ENCODE assay signal across 36 cellular contexts in the genomic region with DNA sequence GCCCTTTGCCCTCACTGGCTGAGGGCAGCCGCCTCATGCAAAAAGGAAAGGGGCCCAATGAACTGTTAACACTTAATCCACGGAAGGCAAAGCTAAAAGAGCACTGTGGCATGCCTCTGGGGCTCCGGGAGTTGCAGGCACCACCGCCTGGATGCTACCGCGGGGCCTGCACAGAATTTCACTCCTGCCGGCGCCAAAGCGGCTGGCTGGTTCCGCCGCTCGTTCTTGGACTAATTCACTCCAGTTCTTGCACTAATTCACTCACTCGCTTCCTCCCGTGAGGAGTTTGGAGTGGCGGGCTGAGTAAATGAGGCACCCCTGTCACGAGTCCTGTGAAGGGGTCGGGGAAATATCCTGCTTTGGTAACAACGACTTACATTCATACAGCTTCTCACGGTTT. TPM values are rescaled to one million over a fixed set of nuclear protein-coding genes. Genes with fewer than 3 reads are reported as not detected.
"Had no signal": no experiment of that assay in that cellular context is flagged by ENCODE, and none has a peak within 500 bp of the region (broad histone marks: within the 10 kb centered on the region; RNA-seq: fewer than 3 reads in every experiment).

No MANE protein-coding gene starts in this region.

- H3K36me3 ChIP-seq: adrenal gland, brain microvascular endothelial cell, breast epithelium had no signal

- H3K4me1 Mint-ChIP-seq: activated CD4-positive, alpha-beta T cell treated with anti-CD3 and anti-CD28 coated beads for 36 hours; activated CD4-positive, alpha-beta T cell treated with anti-CD3 and anti-CD28 coated beads, Interleukin-2, amount 10 ng/mL, durations not matched to agents 7 days and 5 days; activated naive CD8-positive, alpha-beta T cell treated with anti-CD3 and anti-CD28 coated beads for 36 hours; activated T-helper 17 cell treated with anti-CD3 and anti-CD28 coated beads, Interleukin-2, amount 50 U/mL, for 72 hours had no signal

- ATAC-seq: activated CD4-positive, alpha-beta T cell treated with anti-CD3 and anti-CD28 coated beads for 36 hours; activated CD4-positive, CD25-positive, alpha-beta regulatory T cell treated with anti-CD3 and anti-CD28 coated beads, Interleukin-2, amount 50 U/mL, for 24 hours; activated CD8-positive, alpha-beta T cell treated with anti-CD3 and anti-CD28 coated beads for 36 hours; activated naive CD4-positive, alpha-beta T cell treated with anti-CD3 and anti-CD28 coated beads, Interleukin-2, amount 50 U/mL, for 72 hours; activated T-cell treated with anti-CD3 and anti-CD28 coated beads, Interleukin-2, amount 50 U/mL, for 4 hours; activated T-cell treated with anti-CD3 and anti-CD28 coated beads, Interleukin-2, amount 50 U/mL, for 72 hours; activated T-helper 17 cell treated with anti-CD3 and anti-CD28 coated beads, Interleukin-2, amount 50 U/mL, for 72 hours; body of pancreas had no signal

- DNase-seq: activated CD4-positive, alpha-beta memory T cell treated with anti-CD3 and anti-CD28 coated beads for 36 hours; activated CD4-positive, alpha-beta T cell treated with anti-CD3 and anti-CD28 coated beads for 1 hour; activated CD4-positive, alpha-beta T cell treated with anti-CD3 and anti-CD28 coated beads for 36 hours; activated CD4-positive, alpha-beta T cell treated with anti-CD3 and anti-CD28 coated beads for 48 hours; activated CD4-positive, alpha-beta T cell treated with anti-CD3 and anti-CD28 coated beads, Interleukin-2, amount 10 ng/mL, durations not matched to agents 7 days and 5 days; activated CD4-positive, CD25-positive, alpha-beta regulatory T cell; activated CD8-positive, alpha-beta memory T cell treated with anti-CD3 and anti-CD28 coated beads, Interleukin-2, amount 50 U/mL, for 4 hours; activated CD8-positive, alpha-beta T cell treated with anti-CD3 and anti-CD28 coated beads for 36 hours; activated effector memory CD4-positive, alpha-beta T cell treated with anti-CD3 and anti-CD28 coated beads, Interleukin-2, amount 50 U/mL, for 16 hours; activated gamma-delta T cell treated with Interleukin-2 at 50 U/mL for 16 hours; activated naive CD4-positive, alpha-beta T cell; activated naive CD4-positive, alpha-beta T cell treated with anti-CD3 and anti-CD28 coated beads for 36 hours; activated naive CD4-positive, alpha-beta T cell treated with anti-CD3 and anti-CD28 coated beads, Interleukin-2, amount 50 U/mL, for 16 hours; activated naive CD8-positive, alpha-beta T cell treated with anti-CD3 and anti-CD28 coated beads for 36 hours; activated T-cell treated with anti-CD3 and anti-CD28 coated beads for 4 hours; activated T-cell treated with anti-CD3 and anti-CD28 coated beads, Interleukin-2, amount 50 U/mL, for 1 hour; activated T-cell treated with anti-CD3 and anti-CD28 coated beads, Interleukin-2, amount 50 U/mL, for 4 hours; activated T-cell treated with anti-CD3 and anti-CD28 coated beads, Interleukin-2, amount 50 U/mL, for 72 hours; adrenal gland; amniotic stem cell; aorta; body of pancreas; brain microvascular endothelial cell; central memory CD4-positive, alpha-beta T cell; T-helper 1 cell; T-helper 2 cell; T-helper 9 cell had no signal

- H3K27ac Mint-ChIP-seq: activated CD4-positive, alpha-beta memory T cell treated with anti-CD3 and anti-CD28 coated beads for 36 hours; activated CD4-positive, alpha-beta T cell treated with anti-CD3 and anti-CD28 coated beads for 36 hours; activated CD4-positive, alpha-beta T cell treated with anti-CD3 and anti-CD28 coated beads, Interleukin-2, amount 10 ng/mL, durations not matched to agents 7 days and 5 days; activated CD8-positive, alpha-beta T cell treated with anti-CD3 and anti-CD28 coated beads for 36 hours; activated naive CD4-positive, alpha-beta T cell treated with anti-CD3 and anti-CD28 coated beads for 36 hours; activated naive CD8-positive, alpha-beta T cell treated with anti-CD3 and anti-CD28 coated beads for 36 hours; activated T-cell treated with anti-CD3 and anti-CD28 coated beads, Interleukin-2, amount 50 U/mL, for 72 hours; activated T-helper 1 cell treated with anti-CD3 and anti-CD28 coated beads, Interleukin-12 subunit alpha, Interleukin-12 subunit beta, Interleukin-2, Interleukin-4 antibody, amounts not matched to agents 30 ng/mL and 10 ng/mL and 1 ng/mL, durations not matched to agents 14 hours and 24 hours and 36 hours; activated T-helper 17 cell treated with anti-CD3 and anti-CD28 coated beads, Interleukin-2, amount 50 U/mL, for 72 hours; T-helper 1 cell treated with Interleukin-12 subunit alpha and Interleukin-12 subunit beta and Interleukin-4 antibody, amounts not matched to agents 30 μg/mL and 1 μg/mL, for 36 hours; T-helper 2 cell treated with Interferon-gamma antibody and Interleukin-4, amounts not matched to agents 5 μg/mL and 100 μg/mL, for 36 hours had no signal

- H3K27me3 Mint-ChIP-seq: activated naive CD8-positive, alpha-beta T cell treated with anti-CD3 and anti-CD28 coated beads for 36 hours had no signal

- H3K27ac ChIP-seq: adrenal gland, body of pancreas, brain microvascular endothelial cell, breast epithelium, VCaP had no signal

- H3K9me3 ChIP-seq: adrenal gland, body of pancreas, breast epithelium had no signal

- H3K9me3 Mint-ChIP-seq: activated CD4-positive, alpha-beta T cell treated with anti-CD3 and anti-CD28 coated beads, Interleukin-2, amount 10 ng/mL, durations not matched to agents 7 days and 5 days; activated CD8-positive, alpha-beta T cell treated with anti-CD3 and anti-CD28 coated beads for 36 hours; activated naive CD4-positive, alpha-beta T cell treated with anti-CD3 and anti-CD28 coated beads for 36 hours; activated T-helper 1 cell treated with anti-CD3 and anti-CD28 coated beads, Interleukin-12 subunit alpha, Interleukin-12 subunit beta, Interleukin-2, Interleukin-4 antibody, amounts not matched to agents 30 ng/mL and 10 ng/mL and 1 ng/mL, durations not matched to agents 14 hours and 24 hours and 36 hours; activated T-helper 17 cell treated with anti-CD3 and anti-CD28 coated beads, Interleukin-2, amount 50 U/mL, for 72 hours; T-helper 1 cell treated with Interleukin-12 subunit alpha and Interleukin-12 subunit beta and Interleukin-4 antibody, amounts not matched to agents 30 μg/mL and 1 μg/mL, for 36 hours; T-helper 2 cell treated with Interferon-gamma antibody and Interleukin-4, amounts not matched to agents 5 μg/mL and 100 μg/mL, for 36 hours had no signal

- H3K4me3 ChIP-seq: adrenal gland, body of pancreas, breast epithelium had no signal

- H3K36me3 Mint-ChIP-seq: activated CD4-positive, alpha-beta memory T cell treated with anti-CD3 and anti-CD28 coated beads for 36 hours; activated naive CD4-positive, alpha-beta T cell treated with anti-CD3 and anti-CD28 coated beads, Interleukin-2, amount 50 U/mL, for 72 hours; activated naive CD8-positive, alpha-beta T cell treated with anti-CD3 and anti-CD28 coated beads for 36 hours had no signal

- H3K4me1 ChIP-seq: adrenal gland, body of pancreas, breast epithelium had no signal

- H3K4me3 Mint-ChIP-seq: activated CD4-positive, alpha-beta memory T cell treated with anti-CD3 and anti-CD28 coated beads for 36 hours; activated CD4-positive, alpha-beta T cell treated with anti-CD3 and anti-CD28 coated beads for 36 hours; activated CD4-positive, alpha-beta T cell treated with anti-CD3 and anti-CD28 coated beads, Interleukin-2, amount 10 ng/mL, durations not matched to agents 7 days and 5 days; activated CD8-positive, alpha-beta T cell treated with anti-CD3 and anti-CD28 coated beads for 36 hours; activated naive CD4-positive, alpha-beta T cell treated with anti-CD3 and anti-CD28 coated beads for 36 hours; activated naive CD8-positive, alpha-beta T cell treated with anti-CD3 and anti-CD28 coated beads for 36 hours; activated T-cell treated with anti-CD3 and anti-CD28 coated beads, Interleukin-2, amount 50 U/mL, for 4 hours; activated T-cell treated with anti-CD3 and anti-CD28 coated beads, Interleukin-2, amount 50 U/mL, for 72 hours; activated T-helper 1 cell treated with anti-CD3 and anti-CD28 coated beads, Interleukin-12 subunit alpha, Interleukin-12 subunit beta, Interleukin-2, Interleukin-4 antibody, amounts not matched to agents 30 ng/mL and 10 ng/mL and 1 ng/mL, durations not matched to agents 14 hours and 24 hours and 36 hours; activated T-helper 17 cell treated with anti-CD3 and anti-CD28 coated beads, Interleukin-2, amount 50 U/mL, for 72 hours; T-helper 1 cell treated with Interleukin-12 subunit alpha and Interleukin-12 subunit beta and Interleukin-4 antibody, amounts not matched to agents 30 μg/mL and 1 μg/mL, for 36 hours; T-helper 2 cell treated with Interferon-gamma antibody and Interleukin-4, amounts not matched to agents 5 μg/mL and 100 μg/mL, for 36 hours had no signal

- H3K27me3 ChIP-seq: adrenal gland, body of pancreas, brain microvascular endothelial cell, breast epithelium had no signal

RNA-seq across cellular contexts. Expression of a gene that starts 14.0 kb away (rescaled TPM):
- total RNA-seq: activated CD4-positive, alpha-beta memory T cell treated with anti-CD3 and anti-CD28 coated beads for 36 hours; activated CD4-positive, alpha-beta T cell treated with anti-CD3 and anti-CD28 coated beads for 36 hours; activated CD4-positive, alpha-beta T cell treated with anti-CD3 and anti-CD28 coated beads, Interleukin-2, amount 10 ng/mL, durations not matched to agents 7 days and 5 days; activated CD8-positive, alpha-beta memory T cell treated with anti-CD3 and anti-CD28 coated beads for 36 hours; activated CD8-positive, alpha-beta T cell treated with anti-CD3 and anti-CD28 coated beads for 36 hours; activated naive CD4-positive, alpha-beta T cell treated with anti-CD3 and anti-CD28 coated beads for 36 hours; activated naive CD4-positive, alpha-beta T cell treated with anti-CD3 and anti-CD28 coated beads, Interleukin-2, amount 50 U/mL, for 72 hours; activated naive CD8-positive, alpha-beta T cell treated with anti-CD3 and anti-CD28 coated beads for 36 hours; activated T-cell treated with anti-CD3 and anti-CD28 coated beads, Interleukin-2, amount 50 U/mL, for 4 hours; activated T-cell treated with anti-CD3 and anti-CD28 coated beads, Interleukin-2, amount 50 U/mL, for 72 hours; activated T-helper 1 cell treated with anti-CD3 and anti-CD28 coated beads, Interleukin-12 subunit alpha, Interleukin-12 subunit beta, Interleukin-2, Interleukin-4 antibody, amounts not matched to agents 30 ng/mL and 10 ng/mL and 1 ng/mL, durations not matched to agents 14 hours and 24 hours and 36 hours; activated T-helper 17 cell treated with anti-CD3 and anti-CD28 coated beads, Interleukin-2, amount 50 U/mL, for 72 hours had no signal
